In the genomic region with DNA sequence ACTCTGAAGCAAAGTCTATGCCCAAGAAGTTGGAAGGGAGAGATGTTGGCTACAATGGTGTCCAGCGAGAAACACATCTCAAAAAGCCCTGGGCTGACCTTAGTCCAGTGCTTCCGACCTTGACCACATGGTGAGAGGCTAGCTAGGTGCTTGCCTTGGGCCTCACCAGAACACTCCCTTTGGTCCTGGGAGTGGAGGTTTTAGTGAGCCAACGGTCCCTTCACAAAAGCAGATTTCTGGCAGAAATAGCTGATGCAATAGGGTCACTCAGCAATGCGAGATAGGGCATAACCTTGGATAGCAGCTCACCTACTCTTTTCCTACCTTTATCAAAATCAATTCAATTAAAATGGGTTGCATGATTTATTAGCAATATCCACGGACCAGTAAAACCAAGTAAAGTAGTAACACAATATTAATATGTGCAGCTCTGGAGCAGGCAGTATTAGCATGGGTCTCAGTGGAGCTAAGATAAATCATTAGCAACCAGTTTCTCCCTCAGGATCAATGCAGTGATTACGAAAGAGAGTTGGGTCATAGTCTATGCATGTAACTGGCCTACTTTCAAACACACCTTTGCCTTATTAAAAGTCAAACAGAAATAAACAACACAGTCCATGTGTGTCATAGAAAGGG, we compare ENCODE assay signal across 1 cellular context.
TF ChIP-seq lines count a peak whose summit lies in the region.

No MANE protein-coding gene starts in this region.

TF ChIP-seq in HepG2, 621 proteins besides CTCF, POLR2A, EP300 and RAD21 (continued from another document and continues in another):
- peak; percentile 47; the same call in 1 of the 2 replicates for TF ChIP-seq ATF7-NPFF (CRISPR knock-in tag; IDR thresholded peaks at IDR 0.05; ENCODE audit: low read depth)
- peak; percentile 85 for TF ChIP-seq BCL6 (CRISPR knock-in tag; IDR thresholded peaks at IDR 0.05)
- TF ChIP-seq, protein P1, sequence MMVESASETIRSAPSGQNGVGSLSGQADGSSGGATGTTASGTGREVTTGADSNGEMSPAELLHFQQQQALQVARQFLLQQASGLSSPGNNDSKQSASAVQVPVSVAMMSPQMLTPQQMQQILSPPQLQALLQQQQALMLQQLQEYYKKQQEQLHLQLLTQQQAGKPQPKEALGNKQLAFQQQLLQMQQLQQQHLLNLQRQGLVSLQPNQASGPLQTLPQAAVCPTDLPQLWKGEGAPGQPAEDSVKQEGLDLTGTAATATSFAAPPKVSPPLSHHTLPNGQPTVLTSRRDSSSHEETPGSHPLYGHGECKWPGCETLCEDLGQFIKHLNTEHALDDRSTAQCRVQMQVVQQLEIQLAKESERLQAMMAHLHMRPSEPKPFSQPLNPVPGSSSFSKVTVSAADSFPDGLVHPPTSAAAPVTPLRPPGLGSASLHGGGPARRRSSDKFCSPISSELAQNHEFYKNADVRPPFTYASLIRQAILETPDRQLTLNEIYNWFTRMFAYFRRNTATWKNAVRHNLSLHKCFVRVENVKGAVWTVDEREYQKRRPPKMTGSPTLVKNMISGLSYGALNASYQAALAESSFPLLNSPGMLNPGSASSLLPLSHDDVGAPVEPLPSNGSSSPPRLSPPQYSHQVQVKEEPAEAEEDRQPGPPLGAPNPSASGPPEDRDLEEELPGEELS (CRISPR knock-in tag; IDR thresholded peaks at IDR 0.05), result peak; percentile 82
- TF ChIP-seq, protein P2, sequence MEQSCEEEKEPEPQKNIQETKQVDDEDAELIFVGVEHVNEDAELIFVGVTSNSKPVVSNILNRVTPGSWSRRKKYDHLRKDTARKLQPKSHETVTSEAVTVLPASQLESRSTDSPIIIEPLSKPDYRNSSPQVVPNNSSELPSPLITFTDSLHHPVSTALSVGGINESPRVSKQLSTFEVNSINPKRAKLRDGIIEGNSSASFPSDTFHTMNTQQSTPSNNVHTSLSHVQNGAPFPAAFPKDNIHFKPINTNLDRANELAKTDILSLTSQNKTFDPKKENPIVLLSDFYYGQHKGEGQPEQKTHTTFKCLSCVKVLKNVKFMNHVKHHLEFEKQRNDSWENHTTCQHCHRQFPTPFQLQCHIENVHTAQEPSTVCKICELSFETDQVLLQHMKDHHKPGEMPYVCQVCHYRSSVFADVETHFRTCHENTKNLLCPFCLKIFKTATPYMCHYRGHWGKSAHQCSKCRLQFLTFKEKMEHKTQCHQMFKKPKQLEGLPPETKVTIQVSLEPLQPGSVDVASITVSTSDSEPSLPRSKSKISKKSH (CRISPR knock-in tag; IDR thresholded peaks at IDR 0.05; ENCODE audit: borderline replicate concordance), result no peak
- TF ChIP-seq, protein P3, sequence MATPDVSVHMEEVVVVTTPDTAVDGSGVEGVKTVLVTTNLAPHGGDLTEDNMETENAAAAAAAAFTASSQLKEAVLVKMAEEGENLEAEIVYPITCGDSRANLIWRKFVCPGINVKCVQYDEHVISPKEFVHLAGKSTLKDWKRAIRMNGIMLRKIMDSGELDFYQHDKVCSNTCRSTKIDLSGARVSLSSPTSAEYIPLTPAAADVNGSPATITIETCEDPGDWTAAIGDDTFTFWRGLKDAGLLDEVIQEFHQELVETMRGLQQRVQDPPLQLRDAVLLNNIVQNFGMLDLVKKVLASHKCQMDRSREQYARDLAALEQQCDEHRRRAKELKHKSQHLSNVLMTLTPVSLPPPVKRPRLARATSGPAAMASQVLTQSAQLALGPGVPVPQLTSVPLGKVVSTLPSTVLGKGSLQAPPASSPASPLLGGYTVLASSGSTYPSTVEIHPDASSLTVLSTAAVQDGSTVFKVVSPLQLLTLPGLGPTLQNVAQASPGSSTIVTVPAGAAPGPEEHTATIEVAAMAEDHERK (CRISPR knock-in tag; IDR thresholded peaks at IDR 0.05; ENCODE audit: low read depth), result no peak
- no peak for TF ChIP-seq TCF7L2 (IDR thresholded peaks at IDR 0.05; ENCODE audit: low read depth, low read length)
- TF ChIP-seq ZNF33B (CRISPR knock-in tag; IDR thresholded peaks at IDR 0.05), result peak; percentile 71; the same call in 1 of the 2 replicates
- TF ChIP-seq ZNF777 (CRISPR knock-in tag; IDR thresholded peaks at IDR 0.05), result no peak
- TF ChIP-seq ZNF629 (CRISPR knock-in tag; conservative IDR thresholded peaks at IDR 0.05), result 0 out of 2 replicates have a peak, but pooled peaks have one; percentile 5
- 0 out of 2 replicates have a peak, but pooled peaks have one; percentile 56 for TF ChIP-seq HOXA5 (CRISPR knock-in tag; IDR thresholded peaks at IDR 0.05)
- TF ChIP-seq ZNF652 (CRISPR knock-in tag; IDR thresholded peaks at IDR 0.05; ENCODE audit: borderline replicate concordance, low read depth), result peak; percentile 12; the same call in 1 of the 2 replicates
- TF ChIP-seq SMARCC2 (IDR thresholded peaks at IDR 0.05), result no peak
- TF ChIP-seq, protein P4, sequence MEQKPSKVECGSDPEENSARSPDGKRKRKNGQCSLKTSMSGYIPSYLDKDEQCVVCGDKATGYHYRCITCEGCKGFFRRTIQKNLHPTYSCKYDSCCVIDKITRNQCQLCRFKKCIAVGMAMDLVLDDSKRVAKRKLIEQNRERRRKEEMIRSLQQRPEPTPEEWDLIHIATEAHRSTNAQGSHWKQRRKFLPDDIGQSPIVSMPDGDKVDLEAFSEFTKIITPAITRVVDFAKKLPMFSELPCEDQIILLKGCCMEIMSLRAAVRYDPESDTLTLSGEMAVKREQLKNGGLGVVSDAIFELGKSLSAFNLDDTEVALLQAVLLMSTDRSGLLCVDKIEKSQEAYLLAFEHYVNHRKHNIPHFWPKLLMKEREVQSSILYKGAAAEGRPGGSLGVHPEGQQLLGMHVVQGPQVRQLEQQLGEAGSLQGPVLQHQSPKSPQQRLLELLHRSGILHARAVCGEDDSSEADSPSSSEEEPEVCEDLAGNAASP (CRISPR knock-in tag; IDR thresholded peaks at IDR 0.05; ENCODE audit: borderline replicate concordance), result no peak; the same call in 1 of the 2 replicates
- TF ChIP-seq ZNF264 (CRISPR knock-in tag; IDR thresholded peaks at IDR 0.05), result peak; percentile 78; the same call in 1 of the 2 replicates
- TF ChIP-seq, protein P5, sequence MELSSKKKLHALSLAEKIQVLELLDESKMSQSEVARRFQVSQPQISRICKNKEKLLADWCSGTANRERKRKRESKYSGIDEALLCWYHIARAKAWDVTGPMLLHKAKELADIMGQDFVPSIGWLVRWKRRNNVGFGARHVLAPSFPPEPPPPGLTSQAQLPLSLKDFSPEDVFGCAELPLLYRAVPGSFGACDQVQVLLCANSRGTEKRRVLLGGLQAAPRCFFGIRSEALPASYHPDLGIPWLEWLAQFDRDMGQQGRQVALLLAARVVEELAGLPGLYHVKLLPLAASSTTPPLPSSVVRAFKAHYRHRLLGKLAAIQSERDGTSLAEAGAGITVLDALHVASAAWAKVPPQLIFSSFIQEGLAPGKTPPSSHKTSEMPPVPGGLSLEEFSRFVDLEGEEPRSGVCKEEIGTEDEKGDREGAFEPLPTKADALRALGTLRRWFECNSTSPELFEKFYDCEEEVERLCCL (CRISPR knock-in tag; IDR thresholded peaks at IDR 0.05; ENCODE audit: borderline replicate concordance), result no peak
- no peak for TF ChIP-seq SP2 (CRISPR knock-in tag; IDR thresholded peaks at IDR 0.05)
- TF ChIP-seq, protein P6, sequence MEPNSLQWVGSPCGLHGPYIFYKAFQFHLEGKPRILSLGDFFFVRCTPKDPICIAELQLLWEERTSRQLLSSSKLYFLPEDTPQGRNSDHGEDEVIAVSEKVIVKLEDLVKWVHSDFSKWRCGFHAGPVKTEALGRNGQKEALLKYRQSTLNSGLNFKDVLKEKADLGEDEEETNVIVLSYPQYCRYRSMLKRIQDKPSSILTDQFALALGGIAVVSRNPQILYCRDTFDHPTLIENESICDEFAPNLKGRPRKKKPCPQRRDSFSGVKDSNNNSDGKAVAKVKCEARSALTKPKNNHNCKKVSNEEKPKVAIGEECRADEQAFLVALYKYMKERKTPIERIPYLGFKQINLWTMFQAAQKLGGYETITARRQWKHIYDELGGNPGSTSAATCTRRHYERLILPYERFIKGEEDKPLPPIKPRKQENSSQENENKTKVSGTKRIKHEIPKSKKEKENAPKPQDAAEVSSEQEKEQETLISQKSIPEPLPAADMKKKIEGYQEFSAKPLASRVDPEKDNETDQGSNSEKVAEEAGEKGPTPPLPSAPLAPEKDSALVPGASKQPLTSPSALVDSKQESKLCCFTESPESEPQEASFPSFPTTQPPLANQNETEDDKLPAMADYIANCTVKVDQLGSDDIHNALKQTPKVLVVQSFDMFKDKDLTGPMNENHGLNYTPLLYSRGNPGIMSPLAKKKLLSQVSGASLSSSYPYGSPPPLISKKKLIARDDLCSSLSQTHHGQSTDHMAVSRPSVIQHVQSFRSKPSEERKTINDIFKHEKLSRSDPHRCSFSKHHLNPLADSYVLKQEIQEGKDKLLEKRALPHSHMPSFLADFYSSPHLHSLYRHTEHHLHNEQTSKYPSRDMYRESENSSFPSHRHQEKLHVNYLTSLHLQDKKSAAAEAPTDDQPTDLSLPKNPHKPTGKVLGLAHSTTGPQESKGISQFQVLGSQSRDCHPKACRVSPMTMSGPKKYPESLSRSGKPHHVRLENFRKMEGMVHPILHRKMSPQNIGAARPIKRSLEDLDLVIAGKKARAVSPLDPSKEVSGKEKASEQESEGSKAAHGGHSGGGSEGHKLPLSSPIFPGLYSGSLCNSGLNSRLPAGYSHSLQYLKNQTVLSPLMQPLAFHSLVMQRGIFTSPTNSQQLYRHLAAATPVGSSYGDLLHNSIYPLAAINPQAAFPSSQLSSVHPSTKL (CRISPR knock-in tag; IDR thresholded peaks at IDR 0.05), result peak; percentile 67
- TF ChIP-seq ZNF160 (CRISPR knock-in tag; IDR thresholded peaks at IDR 0.05), result no peak
- TF ChIP-seq ZNF460 (CRISPR knock-in tag; IDR thresholded peaks at IDR 0.05; ENCODE audit: borderline replicate concordance), result no peak
- 0 out of 2 replicates have a peak, but pooled peaks have one; percentile 37 for TF ChIP-seq ZBTB20 (CRISPR knock-in tag; IDR thresholded peaks at IDR 0.05; ENCODE audit: borderline replicate concordance, low read depth)
- TF ChIP-seq, protein P7, sequence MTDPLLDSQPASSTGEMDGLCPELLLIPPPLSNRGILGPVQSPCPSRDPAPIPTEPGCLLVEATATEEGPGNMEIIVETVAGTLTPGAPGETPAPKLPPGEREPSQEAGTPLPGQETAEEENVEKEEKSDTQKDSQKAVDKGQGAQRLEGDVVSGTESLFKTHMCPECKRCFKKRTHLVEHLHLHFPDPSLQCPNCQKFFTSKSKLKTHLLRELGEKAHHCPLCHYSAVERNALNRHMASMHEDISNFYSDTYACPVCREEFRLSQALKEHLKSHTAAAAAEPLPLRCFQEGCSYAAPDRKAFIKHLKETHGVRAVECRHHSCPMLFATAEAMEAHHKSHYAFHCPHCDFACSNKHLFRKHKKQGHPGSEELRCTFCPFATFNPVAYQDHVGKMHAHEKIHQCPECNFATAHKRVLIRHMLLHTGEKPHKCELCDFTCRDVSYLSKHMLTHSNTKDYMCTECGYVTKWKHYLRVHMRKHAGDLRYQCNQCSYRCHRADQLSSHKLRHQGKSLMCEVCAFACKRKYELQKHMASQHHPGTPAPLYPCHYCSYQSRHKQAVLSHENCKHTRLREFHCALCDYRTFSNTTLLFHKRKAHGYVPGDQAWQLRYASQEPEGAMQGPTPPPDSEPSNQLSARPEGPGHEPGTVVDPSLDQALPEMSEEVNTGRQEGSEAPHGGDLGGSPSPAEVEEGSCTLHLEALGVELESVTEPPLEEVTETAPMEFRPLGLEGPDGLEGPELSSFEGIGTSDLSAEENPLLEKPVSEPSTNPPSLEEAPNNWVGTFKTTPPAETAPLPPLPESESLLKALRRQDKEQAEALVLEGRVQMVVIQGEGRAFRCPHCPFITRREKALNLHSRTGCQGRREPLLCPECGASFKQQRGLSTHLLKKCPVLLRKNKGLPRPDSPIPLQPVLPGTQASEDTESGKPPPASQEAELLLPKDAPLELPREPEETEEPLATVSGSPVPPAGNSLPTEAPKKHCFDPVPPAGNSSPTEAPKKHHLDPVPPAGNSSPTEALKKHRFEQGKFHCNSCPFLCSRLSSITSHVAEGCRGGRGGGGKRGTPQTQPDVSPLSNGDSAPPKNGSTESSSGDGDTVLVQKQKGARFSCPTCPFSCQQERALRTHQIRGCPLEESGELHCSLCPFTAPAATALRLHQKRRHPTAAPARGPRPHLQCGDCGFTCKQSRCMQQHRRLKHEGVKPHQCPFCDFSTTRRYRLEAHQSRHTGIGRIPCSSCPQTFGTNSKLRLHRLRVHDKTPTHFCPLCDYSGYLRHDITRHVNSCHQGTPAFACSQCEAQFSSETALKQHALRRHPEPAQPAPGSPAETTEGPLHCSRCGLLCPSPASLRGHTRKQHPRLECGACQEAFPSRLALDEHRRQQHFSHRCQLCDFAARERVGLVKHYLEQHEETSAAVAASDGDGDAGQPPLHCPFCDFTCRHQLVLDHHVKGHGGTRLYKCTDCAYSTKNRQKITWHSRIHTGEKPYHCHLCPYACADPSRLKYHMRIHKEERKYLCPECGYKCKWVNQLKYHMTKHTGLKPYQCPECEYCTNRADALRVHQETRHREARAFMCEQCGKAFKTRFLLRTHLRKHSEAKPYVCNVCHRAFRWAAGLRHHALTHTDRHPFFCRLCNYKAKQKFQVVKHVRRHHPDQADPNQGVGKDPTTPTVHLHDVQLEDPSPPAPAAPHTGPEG (CRISPR knock-in tag; IDR thresholded peaks at IDR 0.05), result no peak
- no peak for TF ChIP-seq MED13 (CRISPR knock-in tag; IDR thresholded peaks at IDR 0.05)
- no peak for TF ChIP-seq ZNF30 (CRISPR knock-in tag; IDR thresholded peaks at IDR 0.05)
- TF ChIP-seq, protein P8, sequence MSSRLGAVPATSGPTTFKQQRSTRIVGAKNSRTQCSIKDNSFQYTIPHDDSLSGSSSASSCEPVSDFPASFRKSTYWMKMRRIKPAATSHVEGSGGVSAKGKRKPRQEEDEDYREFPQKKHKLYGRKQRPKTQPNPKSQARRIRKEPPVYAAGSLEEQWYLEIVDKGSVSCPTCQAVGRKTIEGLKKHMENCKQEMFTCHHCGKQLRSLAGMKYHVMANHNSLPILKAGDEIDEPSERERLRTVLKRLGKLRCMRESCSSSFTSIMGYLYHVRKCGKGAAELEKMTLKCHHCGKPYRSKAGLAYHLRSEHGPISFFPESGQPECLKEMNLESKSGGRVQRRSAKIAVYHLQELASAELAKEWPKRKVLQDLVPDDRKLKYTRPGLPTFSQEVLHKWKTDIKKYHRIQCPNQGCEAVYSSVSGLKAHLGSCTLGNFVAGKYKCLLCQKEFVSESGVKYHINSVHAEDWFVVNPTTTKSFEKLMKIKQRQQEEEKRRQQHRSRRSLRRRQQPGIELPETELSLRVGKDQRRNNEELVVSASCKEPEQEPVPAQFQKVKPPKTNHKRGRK (CRISPR knock-in tag; IDR thresholded peaks at IDR 0.05), result no peak
- TF ChIP-seq SPEN (CRISPR knock-in tag; IDR thresholded peaks at IDR 0.05; ENCODE audit: low read depth), result no peak
- peak; percentile 41; the same call in 1 of the 2 replicates for TF ChIP-seq HOXA3 (CRISPR knock-in tag; IDR thresholded peaks at IDR 0.05)
- peak; percentile 62 for TF ChIP-seq ZMYM4 (CRISPR knock-in tag; IDR thresholded peaks at IDR 0.05)
- TF ChIP-seq, protein P9, sequence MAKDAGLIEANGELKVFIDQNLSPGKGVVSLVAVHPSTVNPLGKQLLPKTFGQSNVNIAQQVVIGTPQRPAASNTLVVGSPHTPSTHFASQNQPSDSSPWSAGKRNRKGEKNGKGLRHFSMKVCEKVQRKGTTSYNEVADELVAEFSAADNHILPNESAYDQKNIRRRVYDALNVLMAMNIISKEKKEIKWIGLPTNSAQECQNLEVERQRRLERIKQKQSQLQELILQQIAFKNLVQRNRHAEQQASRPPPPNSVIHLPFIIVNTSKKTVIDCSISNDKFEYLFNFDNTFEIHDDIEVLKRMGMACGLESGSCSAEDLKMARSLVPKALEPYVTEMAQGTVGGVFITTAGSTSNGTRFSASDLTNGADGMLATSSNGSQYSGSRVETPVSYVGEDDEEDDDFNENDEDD (CRISPR knock-in tag; IDR thresholded peaks at IDR 0.05; ENCODE audit: borderline replicate concordance), result no peak
- TF ChIP-seq ZNF343 (CRISPR knock-in tag; IDR thresholded peaks at IDR 0.05), result no peak
- no peak for TF ChIP-seq CHCHD3 (CRISPR knock-in tag; IDR thresholded peaks at IDR 0.05)
- TF ChIP-seq RXRA (CRISPR knock-in tag; IDR thresholded peaks at IDR 0.05), result peak; percentile 32; the same call in 1 of the 2 replicates
- no peak for TF ChIP-seq KLF9 (CRISPR knock-in tag; IDR thresholded peaks at IDR 0.05; ENCODE audit: low read depth)
- no peak for TF ChIP-seq ZNF253 (CRISPR knock-in tag; IDR thresholded peaks at IDR 0.05; ENCODE audit: borderline replicate concordance)
- TF ChIP-seq KAT8 (CRISPR knock-in tag; IDR thresholded peaks at IDR 0.05), result peak; percentile 43; the same call in 1 of the 2 replicates
- no peak for TF ChIP-seq HNRNPK (IDR thresholded peaks at IDR 0.05; ENCODE audit: low read depth, low read length, poor library complexity, severe bottlenecking)
